ENCODE assay signal across 8 cellular contexts in genomic region chr2:130787841-130788240, GRCh38. TPM values are rescaled to one million over a fixed set of nuclear protein-coding genes. Genes with fewer than 3 reads are reported as not detected.
"Had no signal": no experiment of that assay in that cellular context is flagged by ENCODE, and none has a peak within 500 bp of the region (broad histone marks: within the 10 kb centered on the region; RNA-seq: fewer than 3 reads in every experiment).

No MANE protein-coding gene starts in this region.

- H3K4me1 ChIP-seq: HAP-1 had no signal

- H3K36me3 ChIP-seq: HAP-1 had no signal

- H3K27ac Mint-ChIP-seq: HFFc6 had no signal

- DNase-seq: GM23248, GOT3, H7, HFFc6, IMR-90 had no signal

- H3K9me3 ChIP-seq: HAP-1 had no signal

- H3K9me3 Mint-ChIP-seq: HFFc6 had no signal

- H3K4me3 ChIP-seq: GM23248, HAP-1 had no signal

- H3K4me3 Mint-ChIP-seq: HFFc6 had no signal

- H3K27ac ChIP-seq: GM23248 had no signal

RNA-seq across cellular contexts. Expression of gene AMER3, which starts 32.5 kb away (rescaled TPM):
- total RNA-seq: GM23248, H4, HFFc6, HT-29, IMR-90 had no signal
- polyA plus RNA-seq: GM23248, IMR-90 had no signal

RNA-seq across cellular contexts. Expression of gene GPR148, which starts 59.0 kb away (rescaled TPM):
- total RNA-seq: GM23248, H4, HFFc6, HT-29, IMR-90 had no signal
- polyA plus RNA-seq: GM23248, IMR-90 had no signal
